In genomic region chr22:20256042-20256441, GRCh38 we compare ENCODE assay signal across 2 cellular contexts.
A peak's percentile ranks its signal among the peaks of the same experiment; 100 is the strongest.
TF ChIP-seq lines count a peak whose summit lies in the region.

No MANE protein-coding gene starts in this region.

TF ChIP-seq in K562, 482 proteins besides CTCF, POLR2A, EP300 and RAD21 (continues in another document):
- TF ChIP-seq SAP30 (IDR thresholded peaks at IDR 0.05; ENCODE audit: borderline replicate concordance, insufficient read depth, low read depth, low read length, poor library complexity, severe bottlenecking) (peak; percentile 6), KLF1 (tag; IDR thresholded peaks at IDR 0.05) (0 out of 2 replicates have a peak, but pooled peaks have one; percentile 50), DIDO1 (tag; IDR thresholded peaks at IDR 0.05; ENCODE audit: low read depth) (no peak), ZNF133 (CRISPR knock-in tag; IDR thresholded peaks at IDR 0.05) (0 out of 2 replicates have a peak, but pooled peaks have one; percentile 33), ZBTB11 (CRISPR knock-in tag; IDR thresholded peaks at IDR 0.05) (peak in 1 of 3 experiments; percentile 9; a peak in 1 of 6 replicates), ARID3B (CRISPR knock-in tag; IDR thresholded peaks at IDR 0.05; ENCODE audit: borderline replicate concordance) (0 out of 2 replicates have a peak, but pooled peaks have one; percentile 6), PHB2 (IDR thresholded peaks at IDR 0.05; ENCODE audit: low read depth) (no peak), STAG1 (CRISPR knock-in tag; IDR thresholded peaks at IDR 0.05; ENCODE audit: borderline replicate concordance) (no peak), YY1 (IDR thresholded peaks at IDR 0.05; ENCODE audit: borderline replicate concordance in 1 of 3, control insufficient read depth in 1 of 3, extremely low read depth in 1 of 3, insufficient read depth in 3 of 3, insufficient read length in 1 of 3, insufficient replicate concordance in 2 of 3, low read depth in 1 of 3, low read length in 2 of 3) (peak in 1 of 3 experiments; percentile 2), ZBTB2 (IDR thresholded peaks at IDR 0.05) (no peak), ZNF57 (CRISPR knock-in tag; IDR thresholded peaks at IDR 0.05) (0 out of 2 replicates have a peak, but pooled peaks have one; percentile 33), ID3 (CRISPR knock-in tag; IDR thresholded peaks at IDR 0.05) (no peak), ID3 (tag; IDR thresholded peaks at IDR 0.05) (no peak), MAZ (CRISPR knock-in tag; conservative IDR thresholded peaks at IDR 0.05 in 1 of 2, IDR thresholded peaks at IDR 0.05 in 1 of 2) (no peak), NR2F6 (CRISPR knock-in tag; IDR thresholded peaks at IDR 0.05) (peak; percentile 40; the same call in 1 of the 2 replicates), SETDB1 (IDR thresholded peaks at IDR 0.05; ENCODE audit: low read length) (peak; percentile 78), POLR2AphosphoS2 (IDR thresholded peaks at IDR 0.05; ENCODE audit: low read length) (no peak), ZNF436 (CRISPR knock-in tag; IDR thresholded peaks at IDR 0.05) (no peak), RBM34 (IDR thresholded peaks at IDR 0.05; ENCODE audit: borderline replicate concordance, insufficient read depth, low read length) (no peak), USF2 (CRISPR knock-in tag; IDR thresholded peaks at IDR 0.05) (0 out of 2 replicates have a peak, but pooled peaks have one; percentile 10), ARID2 (IDR thresholded peaks at IDR 0.05) (no peak), EZH2 (IDR thresholded peaks at IDR 0.05; ENCODE audit: borderline replicate concordance, low read depth, low read length) (no peak), FOXA3 (CRISPR knock-in tag; conservative IDR thresholded peaks at IDR 0.05 in 1 of 2, IDR thresholded peaks at IDR 0.05 in 1 of 2) (no peak), PHF8 (IDR thresholded peaks at IDR 0.05; ENCODE audit: borderline replicate concordance, low read length) (0 out of 2 replicates have a peak, but pooled peaks have one; percentile 6), ZSCAN32 (CRISPR knock-in tag; IDR thresholded peaks at IDR 0.05) (no peak)

TF ChIP-seq in H1, 55 proteins besides CTCF, POLR2A, EP300 and RAD21:
- TF ChIP-seq SRF (IDR thresholded peaks at IDR 0.05; ENCODE audit: low read depth, low read length), result no peak
- no peak for TF ChIP-seq TBP (IDR thresholded peaks at IDR 0.05; ENCODE audit: low read depth, low read length)
- TF ChIP-seq EZH2 (IDR thresholded peaks at IDR 0.05; ENCODE audit: low read depth, low read length, severe bottlenecking), result no peak
- no peak for TF ChIP-seq HDAC2 (IDR thresholded peaks at IDR 0.05; ENCODE audit: borderline replicate concordance in 1 of 2, low read depth in 2 of 2, low read length in 2 of 2)
- no peak for TF ChIP-seq NRF1 (IDR thresholded peaks at IDR 0.05; ENCODE audit: low read depth, low read length)
- no peak for TF ChIP-seq POU5F1 (IDR thresholded peaks at IDR 0.05; ENCODE audit: low read depth, low read length)
- TF ChIP-seq CBX8 (IDR thresholded peaks at IDR 0.05; ENCODE audit: borderline replicate concordance, low read depth, low read length), result no peak
- TF ChIP-seq CTBP2 (IDR thresholded peaks at IDR 0.05; ENCODE audit: borderline replicate concordance, insufficient read depth, insufficient read length, low read length), result no peak
- no peak for TF ChIP-seq SIN3A (conservative IDR thresholded peaks at IDR 0.05 in 1 of 2, IDR thresholded peaks at IDR 0.05 in 1 of 2; ENCODE audit: low read depth in 1 of 2, low read length in 2 of 2)
- TF ChIP-seq SP1 (IDR thresholded peaks at IDR 0.05; ENCODE audit: low read depth, low read length), result no peak
- no peak for TF ChIP-seq RFX5 (IDR thresholded peaks at IDR 0.05; ENCODE audit: borderline replicate concordance, low read depth, low read length)
- TF ChIP-seq TCF12 (IDR thresholded peaks at IDR 0.05; ENCODE audit: low read depth, low read length), result no peak
- no peak for TF ChIP-seq ZNF274 (IDR thresholded peaks at IDR 0.05; ENCODE audit: borderline replicate concordance, extremely low read depth, low read length)
- TF ChIP-seq YY1 (IDR thresholded peaks at IDR 0.05; ENCODE audit: low read depth, low read length), result no peak
- no peak for TF ChIP-seq ASH2L (IDR thresholded peaks at IDR 0.05; ENCODE audit: low read length)
